1 cellular context compared by ENCODE assay signal in the genomic region with DNA sequence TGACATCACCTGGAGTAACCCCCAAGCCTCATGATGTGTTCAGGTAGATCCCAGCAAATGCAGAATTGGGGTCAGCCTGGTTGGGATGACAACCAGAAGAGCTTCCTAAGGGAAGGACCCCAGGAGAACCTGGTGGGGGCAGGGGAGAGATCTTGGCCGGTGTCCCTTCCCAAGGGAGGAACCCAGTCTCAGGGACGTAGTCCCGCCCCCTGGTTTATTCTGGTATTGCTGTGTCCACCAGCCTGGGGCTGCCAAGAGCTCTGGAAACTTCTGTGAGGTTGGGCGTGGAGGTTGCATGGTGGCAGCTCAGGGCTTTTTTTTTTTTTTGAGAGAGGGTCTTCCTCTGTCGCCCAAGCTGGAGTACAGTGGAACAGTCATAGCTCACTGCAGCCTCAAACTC.
TF ChIP-seq lines count a peak whose summit lies in the region.

No MANE protein-coding gene starts in this region.

TF ChIP-seq in HepG2, 621 proteins besides CTCF, POLR2A, EP300 and RAD21 (continued from another document):
- TF ChIP-seq KDM2A (CRISPR knock-in tag; IDR thresholded peaks at IDR 0.05; ENCODE audit: borderline replicate concordance, low read depth), result no peak
- no peak for TF ChIP-seq ZNF224 (CRISPR knock-in tag; IDR thresholded peaks at IDR 0.05)
- TF ChIP-seq ZBTB4 (CRISPR knock-in tag; IDR thresholded peaks at IDR 0.05; ENCODE audit: borderline replicate concordance), result no peak
- TF ChIP-seq HOXD1 (CRISPR knock-in tag; IDR thresholded peaks at IDR 0.05), result no peak
- no peak for TF ChIP-seq TRAFD1 (CRISPR knock-in tag; IDR thresholded peaks at IDR 0.05; ENCODE audit: borderline replicate concordance)
- TF ChIP-seq ZNF691 (CRISPR knock-in tag; IDR thresholded peaks at IDR 0.05; ENCODE audit: borderline replicate concordance, low read depth), result no peak
- no peak for TF ChIP-seq MXD4 (CRISPR knock-in tag; IDR thresholded peaks at IDR 0.05)
- TF ChIP-seq FOXK1 (CRISPR knock-in tag; IDR thresholded peaks at IDR 0.05; ENCODE audit: borderline replicate concordance, low read depth), result no peak
- no peak for TF ChIP-seq ZNF609 (CRISPR knock-in tag; IDR thresholded peaks at IDR 0.05; ENCODE audit: borderline replicate concordance)
- no peak for TF ChIP-seq RORA (CRISPR knock-in tag; IDR thresholded peaks at IDR 0.05)
- TF ChIP-seq ZNF792 (CRISPR knock-in tag; IDR thresholded peaks at IDR 0.05), result no peak
- no peak for TF ChIP-seq ZNF775 (CRISPR knock-in tag; IDR thresholded peaks at IDR 0.05; ENCODE audit: borderline replicate concordance)
- no peak for TF ChIP-seq HOMEZ (CRISPR knock-in tag; IDR thresholded peaks at IDR 0.05; ENCODE audit: low read depth)
- no peak for TF ChIP-seq ZNF33B (CRISPR knock-in tag; IDR thresholded peaks at IDR 0.05)
- no peak for TF ChIP-seq ISL2 (CRISPR knock-in tag; IDR thresholded peaks at IDR 0.05)
- TF ChIP-seq TAF1 (CRISPR knock-in tag; IDR thresholded peaks at IDR 0.05), result no peak
- no peak for TF ChIP-seq KLF11 (CRISPR knock-in tag; IDR thresholded peaks at IDR 0.05)
- TF ChIP-seq ZNF567 (CRISPR knock-in tag; IDR thresholded peaks at IDR 0.05; ENCODE audit: borderline replicate concordance), result no peak
